8 cellular contexts compared by ENCODE assay signal in the genomic region with DNA sequence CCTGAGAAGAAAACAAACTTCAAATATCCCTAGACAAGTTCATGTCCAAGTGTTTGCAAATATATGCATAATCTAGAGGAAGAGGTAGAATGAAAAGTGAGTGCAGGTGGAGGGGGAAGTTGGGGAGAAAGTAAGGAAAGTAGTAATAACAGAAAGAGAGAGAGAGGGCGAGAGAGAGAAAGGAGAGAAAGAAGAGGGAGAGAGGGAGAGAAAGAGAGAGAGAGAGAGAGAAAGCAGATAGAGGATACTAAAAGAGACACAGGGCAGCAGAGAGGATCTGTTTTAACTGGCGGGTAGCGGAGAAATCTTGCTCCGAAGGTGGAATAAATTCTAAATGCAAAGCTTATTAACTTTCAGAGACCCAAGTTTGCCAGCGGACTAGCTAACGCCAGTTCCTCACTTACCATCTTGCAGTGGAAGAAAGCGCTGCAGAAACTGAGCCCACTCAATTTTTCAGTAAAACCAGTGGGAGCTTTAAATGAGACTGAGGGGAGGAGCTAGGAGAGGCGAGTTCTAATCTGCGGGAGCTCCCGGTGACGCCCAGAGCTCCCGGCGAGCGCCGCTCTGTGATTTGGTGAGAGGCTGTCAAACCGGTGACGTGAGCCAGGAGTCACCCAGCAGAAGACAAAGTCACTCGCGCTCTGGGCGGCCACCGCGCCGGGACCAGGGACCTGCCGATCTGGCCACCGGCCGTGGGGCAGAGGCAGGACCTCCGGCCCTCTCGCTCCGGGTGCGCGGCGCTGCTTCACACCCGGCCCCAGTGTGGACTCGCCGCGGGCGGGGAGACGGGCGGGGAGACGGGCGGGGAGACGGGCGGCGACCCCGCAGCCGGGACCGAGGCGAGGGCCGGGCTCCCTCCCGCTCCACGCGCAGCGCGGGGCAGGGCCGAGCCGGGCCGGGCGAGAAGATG. TPM values are rescaled to one million over a fixed set of nuclear protein-coding genes. Genes with fewer than 3 reads are reported as not detected.
DNase-seq lines count a peak whose midpoint lies in the region; ATAC-seq and TF ChIP-seq lines count a peak whose summit lies in the region.

A gene with protein sequence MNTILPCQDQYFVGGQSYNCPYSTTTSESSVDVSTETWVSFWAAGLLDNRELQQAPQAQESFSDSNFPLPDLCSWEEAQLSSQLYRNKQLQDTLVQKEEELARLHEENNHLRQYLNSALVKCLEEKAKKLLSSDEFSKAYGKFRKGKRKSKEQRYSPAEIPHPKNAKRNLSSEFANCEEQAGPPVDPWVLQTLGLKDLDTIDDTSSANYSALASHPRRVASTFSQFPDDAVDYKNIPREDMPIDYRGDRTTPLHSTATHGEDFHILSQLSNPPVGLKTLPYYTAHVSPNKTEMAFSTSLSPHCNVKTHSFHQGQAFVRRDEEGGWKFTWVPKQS (minus strand): TSS at position 486 of the 910 bp plus-strand sequence. CDS start 79 bp downstream, at position 407.

- peaks cover 0 to 10% (median 0%) of the 10 kb centered on the region in 12 donors for H3K4me1 ChIP-seq in heart left ventricle
- H3K4me1 ChIP-seq in ovary (ENCODE audit: insufficient read depth), result no peaks in the 10 kb centered on the region
- no peaks in the 10 kb centered on the region for H3K4me1 ChIP-seq in aorta (ENCODE audit: control insufficient read depth in 1 of 2, insufficient read depth in 2 of 2, low read length in 2 of 2)

- no peak for TF ChIP-seq CTCF in heart left ventricle (IDR thresholded peaks at IDR 0.05)
- no peak for TF ChIP-seq CTCF in ovary (IDR thresholded peaks at IDR 0.05)

- TF ChIP-seq POLR2A in heart left ventricle (IDR thresholded peaks at IDR 0.05) (peak; percentile 33 to 95), ovary (IDR thresholded peaks at IDR 0.05) (no peak)

- peak within 1 kb of the TSS; percentile 53 to 70 (median 63) for H3K4me3 ChIP-seq in heart left ventricle
- peak within 1 kb of the TSS; percentile 63 for H3K4me3 ChIP-seq in ovary
- H3K4me3 ChIP-seq in aorta (ENCODE audit: low read length in 2 of 2), result peak within 1 kb of the TSS; percentile 8 to 87

- 3 to 6% (median 4%) methylated on average over 35 to 58 of the region's 58 CpGs for whole genome bisulfite sequencing in heart left ventricle, 4 donors
- WGBS in ovary, 3 donors, result 2 to 4% (median 3%) methylated on average over 58 of the region's 58 CpGs
- WGBS in aorta, 2 donors, result 2 to 3% methylated on average over 56 to 58 of the region's 58 CpGs

- no peaks in the 10 kb centered on the region for H3K9me3 ChIP-seq in heart left ventricle
- no peaks in the 10 kb centered on the region for H3K9me3 ChIP-seq in ovary
- H3K9me3 ChIP-seq in aorta (ENCODE audit: control insufficient read depth, low read length), result no peaks in the 10 kb centered on the region

- H3K27me3 ChIP-seq in heart left ventricle (peaks cover 0 to 33% (median 0%) of the 10 kb centered on the region in 9 donors), ovary (no peaks in the 10 kb centered on the region), aorta (ENCODE audit: control insufficient read depth in 1 of 2, insufficient read depth in 2 of 2, low read length in 1 of 2) (no peaks in the 10 kb centered on the region)

- ATAC-seq in GM18502 (IDR thresholded peaks at IDR 0.05; ENCODE audit: poor library complexity, unreplicated experiment) (peak; percentile 98), HG02938 (IDR thresholded peaks at IDR 0.05; ENCODE audit: unreplicated experiment) (peak; percentile 85), heart left ventricle (peak; percentile 94 to 98 (median 97)), aorta (ENCODE audit: low FRiP score) (peak; percentile 92)

- DNase-seq in 8988T, result peak; percentile 41
- DNase-seq in NOMO-1 treated with DMSO at 0.1 percent for 48 hours (lab: John Stamatoyannopoulos, UW; ENCODE audit: unreplicated experiment), result peak; percentile 70
- peak; percentile 47 for DNase-seq in amniotic epithelial cell (ENCODE audit: low read depth)
- DNase-seq in heart left ventricle, result peak; percentile 81 to 93 (median 92)
- peak; percentile 51 to 60 (median 55) for DNase-seq in ovary
- peak; percentile 88 to 93 for DNase-seq in aorta

- peak within 1 kb of the TSS; percentile 64 to 92 (median 84) for H3K27ac ChIP-seq in heart left ventricle
- H3K27ac ChIP-seq in ovary, result no peak within 1 kb of the TSS
- H3K27ac ChIP-seq in aorta (ENCODE audit: low read depth in 1 of 2, low read length in 2 of 2), result no peak within 1 kb of the TSS

- H3K36me3 ChIP-seq in heart left ventricle, result no peaks in the 10 kb centered on the region
- H3K36me3 ChIP-seq in ovary, result no peaks in the 10 kb centered on the region
- no peaks in the 10 kb centered on the region for H3K36me3 ChIP-seq in aorta (ENCODE audit: control insufficient read depth in 1 of 2, insufficient read depth in 2 of 2, low read length in 1 of 2)

- intact Hi-C loops in heart left ventricle (cut with DNase I), result loop anchor here in 3 of 10 donors (5.0 to 10.0 kb wide), 3 partner anchors 50 to 160 kb away; no protein-coding TSS in a partner anchor
- intact Hi-C loops in ovary (cut with DNase I), result no loop called here
- intact Hi-C loops in aorta (cut with DNase I), result no loop called here

- TF ChIP-seq EP300 in ovary (IDR thresholded peaks at IDR 0.05), result no peak

RNA-seq across cellular contexts. Expression of the gene that starts here (rescaled TPM):
- 1 to 10 TPM in 5 of 9 donors, under 1 TPM in 4; 0.20 to 4.4 (median 1.7) TPM for total RNA-seq in heart left ventricle
- polyA plus RNA-seq in heart left ventricle, result under 1 TPM; 0.04 to 0.06 TPM
- 1 to 10 TPM in 4 of 7 donors, under 1 TPM in 2, not detected in 1; 0.20 to 6.8 (median 1.4) TPM for total RNA-seq in ovary
- polyA plus RNA-seq in ovary, result under 1 TPM; 0.08 to 0.10 TPM
- not detected for total RNA-seq in aorta
- not detected for polyA plus RNA-seq in aorta

Comparison
In these comparisons a context has a peak if more than half of its experiments do, and no peak if none do; other contexts are left out.
1. Peak in DNase-seq, ATAC-seq and H3K4me3 ChIP-seq in aorta; RNA of the gene not detected or under 1 TPM.
2. DNase-seq: peak in every context shown above with its lines; median percentile 92 in heart left ventricle; 90 in aorta; 70 in NOMO-1 treated with DMSO at 0.1 percent for 48 hours; 55 in ovary; 47 in amniotic epithelial cell; 41 in 8988T.
3. H3K27ac ChIP-seq: peak in heart left ventricle (12 of 12); none in ovary (0 of 2) and aorta (0 of 2).
4. Peak in every context shown above with its lines, with median percentiles within 50 percentile points of each other: ATAC-seq and H3K4me3 ChIP-seq.